Comparison of ENCODE assay signal across 9 cellular contexts in the genomic region with DNA sequence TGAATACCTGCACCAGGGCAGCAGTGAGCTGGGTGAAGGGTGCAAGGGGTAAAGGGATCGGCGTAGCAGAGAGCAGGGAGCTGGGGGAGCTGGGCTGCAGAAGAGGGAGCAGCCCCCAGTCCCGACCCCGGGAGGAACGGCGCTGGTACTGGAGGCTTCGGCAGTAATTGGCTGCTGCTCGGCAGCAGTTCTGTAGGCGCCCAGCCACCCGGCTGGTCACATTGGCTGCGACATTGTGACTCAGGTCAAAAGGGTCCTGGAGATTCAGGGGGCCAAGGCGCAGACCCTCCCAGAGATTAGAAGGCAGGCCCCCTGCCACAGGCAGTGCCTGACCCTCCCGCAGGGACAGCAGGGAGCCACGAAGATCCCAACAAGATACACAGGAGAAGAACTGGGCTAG. TPM values are rescaled to one million over a fixed set of nuclear protein-coding genes. Genes with fewer than 3 reads are reported as not detected.
A peak's percentile ranks its signal among the peaks of the same experiment; 100 is the strongest.
DNase-seq lines count a peak whose midpoint lies in the region; ATAC-seq and TF ChIP-seq lines count a peak whose summit lies in the region.
"Had no signal": no experiment of that assay in that cellular context is flagged by ENCODE, and none has a peak within 500 bp of the region (broad histone marks: within the 10 kb centered on the region; RNA-seq: fewer than 3 reads in every experiment).

No MANE protein-coding gene starts in this region.

- POLR2A ChIA-PET in AG04450 (lab: Yijun Ruan, JAX): interaction anchor here (3.7 kb wide), 1 partner anchor 16 kb away, joined by 67 read pairs; the partner anchor contains the start of gene TUT1

- peak overlapping the region; percentile 95 to 99 for H3K4me3 Mint-ChIP-seq in effector memory CD8-positive, alpha-beta T cell
- H3K4me3 Mint-ChIP-seq in nephron progenitor cell: peak overlapping the region; percentile 100

- no peak for ATAC-seq in effector memory CD8-positive, alpha-beta T cell (replicated peaks)
- ATAC-seq in GM21723 (IDR thresholded peaks at IDR 0.05; ENCODE audit: unreplicated experiment): no peak

- peak overlapping the region; percentile 39 for H3K27ac ChIP-seq in AG04450 (ENCODE audit: low read depth, low read length)
- H3K27ac ChIP-seq in Karpas-422 (ENCODE audit: low read length): no peak overlapping the region

- H4K20me1 ChIP-seq in Karpas-422 (ENCODE audit: insufficient read depth, low read depth, low read length): peaks cover 16% of the 10 kb centered on the region

- H3K36me3 ChIP-seq in Karpas-422 (ENCODE audit: insufficient read depth, low read length): peaks cover 20% of the 10 kb centered on the region

- no peaks in the 10 kb centered on the region for H3K27me3 Mint-ChIP-seq in effector memory CD8-positive, alpha-beta T cell
- no peaks in the 10 kb centered on the region for H3K27me3 Mint-ChIP-seq in nephron progenitor cell (ENCODE audit: low read depth, poor library complexity)

- H3K79me2 ChIP-seq in Karpas-422 (ENCODE audit: low read length): peaks cover 28% of the 10 kb centered on the region

- no peaks in the 10 kb centered on the region for H3K9me3 Mint-ChIP-seq in effector memory CD8-positive, alpha-beta T cell
- H3K9me3 Mint-ChIP-seq in nephron progenitor cell: no peaks in the 10 kb centered on the region

- H3K4me1 ChIP-seq in Karpas-422 (ENCODE audit: low read length): peaks cover 29% of the 10 kb centered on the region

- H3K9me3 ChIP-seq in AG04450 (ENCODE audit: control insufficient read depth, insufficient read depth, low read length) (no peaks in the 10 kb centered on the region; the same call in 1 of the 2 replicates), Karpas-422 (ENCODE audit: low read length) (no peaks in the 10 kb centered on the region)

- no peak overlapping the region for H3K4me2 ChIP-seq in Karpas-422 (ENCODE audit: low read depth, low read length, poor library complexity, severe bottlenecking)

- H3K4me3 ChIP-seq in AG04450 (ENCODE audit: low read depth, low read length) (peak overlapping the region; percentile 73), Karpas-422 (ENCODE audit: low read length) (no peak overlapping the region)

- DNase-seq in AG04450 (ENCODE audit: low read depth, low spot score) (no peak), Karpas-422 (no peak), nephron progenitor cell (no peak), iPS-NIHi7 (ENCODE audit: extremely low spot score) (no peak), MV-4-11 (lab: John Stamatoyannopoulos, UW) (no peak)
- no peak for DNase-seq in effector memory CD8-positive, alpha-beta T cell
- DNase-seq in stimulated activated CD4-positive, alpha-beta T cell treated with anti-CD3 and anti-CD28 coated beads, Interleukin-2, amount 100 ng/mL, for 24 hours: no peak
- DNase-seq: DMS 273 treated with DMSO at 0.1 percent for 48 hours had no signal

- no peak for TF ChIP-seq CTCF in AG04450 (IDR thresholded peaks at IDR 0.05; ENCODE audit: low read depth, low read length)
- no peak for TF ChIP-seq CTCF in nephron progenitor cell (IDR thresholded peaks at IDR 0.05)

- peak overlapping the region; percentile 85; the same call in 1 of the 2 replicates for H3K9ac ChIP-seq in Karpas-422 (ENCODE audit: low read length)

- no peak overlapping the region for H2AFZ ChIP-seq in Karpas-422 (ENCODE audit: low read length)

- H3K36me3 Mint-ChIP-seq in effector memory CD8-positive, alpha-beta T cell (ENCODE audit: insufficient read depth): peaks cover 67% of the 10 kb centered on the region
- H3K36me3 Mint-ChIP-seq in nephron progenitor cell (ENCODE audit: low read depth): peaks cover 51% of the 10 kb centered on the region

- CTCF ChIA-PET in AG04450 (lab: Charles Lee): no interaction called here

- no peaks in the 10 kb centered on the region for H3K9me2 ChIP-seq in Karpas-422 (replicated peaks; ENCODE audit: insufficient read depth, low read length)

- H3K27me3 ChIP-seq in AG04450 (ENCODE audit: control insufficient read depth, insufficient read depth, low read length) (no peaks in the 10 kb centered on the region), Karpas-422 (ENCODE audit: low read length) (no peaks in the 10 kb centered on the region)

- H3K27ac Mint-ChIP-seq in effector memory CD8-positive, alpha-beta T cell: peak overlapping the region; percentile 59 to 81
- H3K27ac Mint-ChIP-seq in nephron progenitor cell: peak overlapping the region; percentile 82

- peaks cover 40 to 44% of the 10 kb centered on the region in 2 donors for H3K4me1 Mint-ChIP-seq in effector memory CD8-positive, alpha-beta T cell (ENCODE audit: low read depth in 2 of 2)
- peaks cover 43% of the 10 kb centered on the region for H3K4me1 Mint-ChIP-seq in nephron progenitor cell

RNA-seq across cellular contexts. Expression of gene EEF1G, which starts 2.1 kb away (rescaled TPM):
- 2,186 and 2,474 TPM in 2 replicates for polyA plus RNA-seq in AG04450 (2011; rRNA removed)
- 1,515 and 1,839 TPM in 2 replicates for polyA minus RNA-seq in AG04450 (2011; rRNA and poly(A)+ RNA removed)
- total RNA-seq in Karpas-422 (2014; rRNA removed; shearing (Covaris generic); ENCODE audit: low replicate concordance): 1,351 and 2,115 TPM in 2 replicates

RNA-seq across cellular contexts. Expression of gene TUT1, which starts 15.5 kb away (rescaled TPM):
- polyA plus RNA-seq in AG04450 (2011; rRNA removed): 7.8 and 9.0 TPM in 2 replicates
- polyA minus RNA-seq in AG04450 (2011; rRNA and poly(A)+ RNA removed): 6.3 and 6.4 TPM in 2 replicates
- 8.1 and 17.3 TPM in 2 replicates for total RNA-seq in Karpas-422 (2014; rRNA removed; shearing (Covaris generic); ENCODE audit: low replicate concordance)

RNA-seq across cellular contexts. Expression of gene MTA2, which starts 25.8 kb away (rescaled TPM):
- 22.9 and 36.7 TPM in 2 replicates for polyA plus RNA-seq in AG04450 (2011; rRNA removed)
- polyA minus RNA-seq in AG04450 (2011; rRNA and poly(A)+ RNA removed): 63.1 and 79.4 TPM in 2 replicates
- 60.2 and 89.3 TPM in 2 replicates for total RNA-seq in Karpas-422 (2014; rRNA removed; shearing (Covaris generic); ENCODE audit: low replicate concordance)

RNA-seq across cellular contexts. Expression of gene AHNAK, which starts 29.2 kb away (rescaled TPM):
- polyA plus RNA-seq in AG04450 (2011; rRNA removed): 231 and 243 TPM in 2 replicates
- 780 and 843 TPM in 2 replicates for polyA minus RNA-seq in AG04450 (2011; rRNA and poly(A)+ RNA removed)
- under 0.01 and 0.34 TPM in 2 replicates for total RNA-seq in Karpas-422 (2014; rRNA removed; shearing (Covaris generic); ENCODE audit: low replicate concordance)

RNA-seq across cellular contexts. Expression of gene EML3, which starts 36.7 kb away (rescaled TPM):
- 17.1 and 18.6 TPM in 2 replicates for polyA plus RNA-seq in AG04450 (2011; rRNA removed)
- 15.8 and 18.9 TPM in 2 replicates for polyA minus RNA-seq in AG04450 (2011; rRNA and poly(A)+ RNA removed)
- total RNA-seq in Karpas-422 (2014; rRNA removed; shearing (Covaris generic); ENCODE audit: low replicate concordance): 21.2 and 22.0 TPM in 2 replicates
